In the genomic region with DNA sequence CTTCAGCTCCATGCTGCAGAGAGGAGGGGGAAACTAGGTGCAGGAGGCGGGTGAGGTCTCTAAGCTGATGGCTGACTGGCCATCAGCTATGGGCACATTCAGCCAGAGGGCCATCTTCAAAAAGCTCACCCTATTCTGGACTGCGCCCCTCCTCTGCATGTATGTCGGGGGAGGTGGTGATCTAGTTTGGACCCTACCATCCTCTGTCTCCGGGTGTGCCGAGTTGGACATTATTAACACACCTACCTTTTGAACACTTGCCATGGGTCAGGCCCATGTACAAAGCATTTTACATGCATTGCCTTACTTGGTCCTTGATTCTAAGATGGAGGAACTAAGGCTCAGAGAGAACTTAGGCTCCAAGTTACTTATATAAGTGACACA, we compare ENCODE assay signal across 7 cellular contexts. TPM values are rescaled to one million over a fixed set of nuclear protein-coding genes. Genes with fewer than 3 reads are reported as not detected.
DNase-seq lines count a peak whose midpoint lies in the region; ATAC-seq lines count a peak whose summit lies in the region.

No MANE protein-coding gene starts in this region.

- H3K9me3 Mint-ChIP-seq in activated T-helper 17 cell treated with anti-CD3 and anti-CD28 coated beads, Interleukin-2, amount 50 U/mL, for 72 hours: no peaks in the 10 kb centered on the region

- peak overlapping the region; percentile 99 for H3K4me3 Mint-ChIP-seq in activated T-helper 17 cell treated with anti-CD3 and anti-CD28 coated beads, Interleukin-2, amount 50 U/mL, for 72 hours

- no peak for ATAC-seq in activated T-helper 17 cell treated with anti-CD3 and anti-CD28 coated beads, Interleukin-2, amount 50 U/mL, for 72 hours (replicated peaks)
- no peak for ATAC-seq in GM19351 (IDR thresholded peaks at IDR 0.05; ENCODE audit: unreplicated experiment)

- H3K4me1 ChIP-seq in HUES48 (ENCODE audit: control insufficient read depth, insufficient read depth, low read length) (peaks cover 15% of the 10 kb centered on the region; the same call in 1 of the 2 replicates), iPS-18a (ENCODE audit: control insufficient read depth, low read depth, low read length) (peaks cover 8% of the 10 kb centered on the region), stomach smooth muscle (ENCODE audit: control insufficient read depth, insufficient read depth, low read length) (peaks cover 29% of the 10 kb centered on the region)

- H3K27me3 ChIP-seq in HUES48 (ENCODE audit: control insufficient read depth, insufficient read depth, low read length) (no peaks in the 10 kb centered on the region), iPS-18a (ENCODE audit: control insufficient read depth, insufficient read depth, low read length) (no peaks in the 10 kb centered on the region), stomach smooth muscle (ENCODE audit: control insufficient read depth in 1 of 2, insufficient read depth in 2 of 2, low read length in 2 of 2) (no peaks in the 10 kb centered on the region)

- H3K9me3 ChIP-seq in HUES48 (ENCODE audit: control insufficient read depth, insufficient read depth, low read length) (no peaks in the 10 kb centered on the region), iPS-18a (ENCODE audit: control insufficient read depth, low read depth, low read length) (no peaks in the 10 kb centered on the region), stomach smooth muscle (ENCODE audit: control insufficient read depth in 2 of 2, low read length in 2 of 2) (no peaks in the 10 kb centered on the region)

- no peak overlapping the region for H3K27ac ChIP-seq in HUES48 (ENCODE audit: low read depth, low read length)
- H3K27ac ChIP-seq in iPS-18a (ENCODE audit: low read length): no peak overlapping the region
- H3K27ac ChIP-seq in stomach smooth muscle (ENCODE audit: low read length): peak overlapping the region; percentile 85

- H3K4me1 Mint-ChIP-seq in activated T-helper 17 cell treated with anti-CD3 and anti-CD28 coated beads, Interleukin-2, amount 50 U/mL, for 72 hours: peaks cover 22% of the 10 kb centered on the region

- H3K36me3 Mint-ChIP-seq in activated T-helper 17 cell treated with anti-CD3 and anti-CD28 coated beads, Interleukin-2, amount 50 U/mL, for 72 hours (ENCODE audit: low read depth): peaks cover 62% of the 10 kb centered on the region

- H3K9ac ChIP-seq in HUES48 (ENCODE audit: low read depth, low read length) (peak overlapping the region; percentile 55), iPS-18a (ENCODE audit: low read length) (peak overlapping the region; percentile 78), stomach smooth muscle (ENCODE audit: low read length in 2 of 2) (peak overlapping the region; percentile 87 to 99)

- peaks cover 46% of the 10 kb centered on the region for H3K36me3 ChIP-seq in HUES48 (ENCODE audit: control insufficient read depth, insufficient read depth, low read length)
- peaks cover 34% of the 10 kb centered on the region for H3K36me3 ChIP-seq in iPS-18a (ENCODE audit: control insufficient read depth, low read depth, low read length)
- peaks cover 26 to 27% of the 10 kb centered on the region in 2 donors for H3K36me3 ChIP-seq in stomach smooth muscle (ENCODE audit: control insufficient read depth in 2 of 2, insufficient read depth in 2 of 2, low read length in 2 of 2)

- peak overlapping the region; percentile 88 for H3K4me3 ChIP-seq in HUES48 (ENCODE audit: low read depth, low read length)
- H3K4me3 ChIP-seq in iPS-18a (ENCODE audit: low read length): peak overlapping the region; percentile 87
- H3K4me3 ChIP-seq in stomach smooth muscle (ENCODE audit: low read length in 2 of 2): peak overlapping the region; percentile 58 to 92

- H3K27me3 Mint-ChIP-seq in activated T-helper 17 cell treated with anti-CD3 and anti-CD28 coated beads, Interleukin-2, amount 50 U/mL, for 72 hours: no peaks in the 10 kb centered on the region

- peak overlapping the region; percentile 100 for H3K27ac Mint-ChIP-seq in activated T-helper 17 cell treated with anti-CD3 and anti-CD28 coated beads, Interleukin-2, amount 50 U/mL, for 72 hours

- DNase-seq in NK-92 (lab: John Stamatoyannopoulos, UW; ENCODE audit: unreplicated experiment) (no peak), NCI-H1105 treated with DMSO at 0.1 percent for 48 hours (lab: John Stamatoyannopoulos, UW) (no peak)

RNA-seq across cellular contexts. Expression of gene NISCH, which starts 1.4 kb away (rescaled TPM):
- 100 to 1,000 TPM in 1 of 2 donors, 10 to 100 TPM in 1; 75.2 to 123 TPM for total RNA-seq in activated T-helper 17 cell treated with anti-CD3 and anti-CD28 coated beads, Interleukin-2, amount 50 U/mL, for 72 hours

RNA-seq across cellular contexts. Expression of gene TNNC1, which starts 3.0 kb away (rescaled TPM):
- 1 to 10 TPM; 2.0 to 6.5 TPM for total RNA-seq in activated T-helper 17 cell treated with anti-CD3 and anti-CD28 coated beads, Interleukin-2, amount 50 U/mL, for 72 hours

RNA-seq across cellular contexts. Expression of gene SEMA3G, which starts 11.9 kb away (rescaled TPM):
- under 1 TPM; 0.08 to 0.82 TPM for total RNA-seq in activated T-helper 17 cell treated with anti-CD3 and anti-CD28 coated beads, Interleukin-2, amount 50 U/mL, for 72 hours

RNA-seq across cellular contexts. Expression of gene STAB1, which starts 38.3 kb away (rescaled TPM):
- total RNA-seq in activated T-helper 17 cell treated with anti-CD3 and anti-CD28 coated beads, Interleukin-2, amount 50 U/mL, for 72 hours: under 1 TPM; 0.19 to 0.26 TPM

RNA-seq across cellular contexts. Expression of gene PHF7, which starts 46.3 kb away (rescaled TPM):
- 10 to 100 TPM; 16.7 to 22.5 TPM for total RNA-seq in activated T-helper 17 cell treated with anti-CD3 and anti-CD28 coated beads, Interleukin-2, amount 50 U/mL, for 72 hours
